Comparison of ENCODE assay signal across 20 cellular contexts in the genomic region with DNA sequence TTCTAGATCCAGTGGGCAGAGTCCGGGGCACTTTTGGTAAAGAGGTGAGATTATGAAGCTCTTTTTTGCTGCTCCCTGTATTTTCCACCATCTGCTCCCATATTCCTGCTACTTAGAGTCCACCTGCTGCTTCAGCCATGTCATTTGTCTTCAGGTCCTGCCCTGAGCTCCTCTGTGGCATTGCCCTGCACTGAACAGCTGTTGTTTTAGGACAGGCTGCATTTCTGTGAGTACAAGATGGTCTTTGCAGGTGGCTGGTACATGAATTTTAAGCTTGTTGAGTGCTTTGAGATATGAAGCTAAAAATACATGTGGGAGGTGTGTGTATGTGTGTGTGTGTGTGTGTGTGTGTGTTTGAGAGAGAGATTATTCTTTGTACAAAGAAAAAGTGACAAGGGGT. TPM values are rescaled to one million over a fixed set of nuclear protein-coding genes. Genes with fewer than 3 reads are reported as not detected.
"Had no signal": no experiment of that assay in that cellular context is flagged by ENCODE, and none has a peak within 500 bp of the region (broad histone marks: within the 10 kb centered on the region; RNA-seq: fewer than 3 reads in every experiment).

No MANE protein-coding gene starts in this region.

- H3K9me3 ChIP-seq: adrenal gland, colonic mucosa, lower lobe of right lung, right lobe of liver, upper lobe of left lung had no signal

- H3K27ac ChIP-seq: adrenal gland, colonic mucosa, lower lobe of right lung, right lobe of liver, upper lobe of left lung had no signal

- H3K36me3 ChIP-seq: adrenal gland, colonic mucosa, lower lobe of right lung, right lobe of liver, upper lobe of left lung had no signal

- ATAC-seq: esophagus mucosa; lower lobe of right lung; right lobe of liver; stimulated activated naive CD8-positive, alpha-beta T cell treated with anti-CD3 and anti-CD28 coated beads, Interleukin-15, Interleukin-2, amounts not matched to agents 100 U/mL and 50 U/mL, for 24 hours had no signal

- H3K4me3 ChIP-seq: adrenal gland, colonic mucosa, lower lobe of right lung, right lobe of liver, smooth muscle cell, upper lobe of left lung had no signal

- H3K27me3 ChIP-seq: adrenal gland, colonic mucosa, right lobe of liver, upper lobe of left lung had no signal

- DNase-seq: activated CD4-positive, alpha-beta memory T cell treated with anti-CD3 and anti-CD28 coated beads for 36 hours; activated CD4-positive, alpha-beta T cell treated with anti-CD3 and anti-CD28 coated beads for 1 hour; activated effector memory CD4-positive, alpha-beta T cell treated with anti-CD3 and anti-CD28 coated beads, Interleukin-2, amount 50 U/mL, for 16 hours; activated T-cell treated with anti-CD3 and anti-CD28 coated beads, Interleukin-2, amount 50 U/mL, for 48 hours; adrenal gland; colonic mucosa; lower lobe of right lung; right lobe of liver; stimulated activated naive CD8-positive, alpha-beta T cell treated with anti-CD3 and anti-CD28 coated beads, Interleukin-15, Interleukin-2, amounts not matched to agents 100 U/mL and 50 U/mL, for 24 hours; T-helper 1 cell; T1000; upper lobe of left lung had no signal

RNA-seq across cellular contexts. Expression of a gene that starts 21.9 kb away (rescaled TPM):
- total RNA-seq: activated CD4-positive, alpha-beta memory T cell treated with anti-CD3 and anti-CD28 coated beads for 36 hours; adrenal gland; colonic mucosa; esophagus mucosa; glomerular endothelial cell; kidney epithelial cell; lower lobe of right lung; mesothelial cell of epicardium; omental fat pad; progenitor cell of endocrine pancreas; right lobe of liver; smooth muscle cell; temporal lobe; upper lobe of left lung had no signal

RNA-seq across cellular contexts. Expression of a gene that starts 59.6 kb away (rescaled TPM):
- total RNA-seq: glomerular endothelial cell, kidney epithelial cell had no signal
